Comparison of ENCODE assay signal across 9 cellular contexts in the genomic region with DNA sequence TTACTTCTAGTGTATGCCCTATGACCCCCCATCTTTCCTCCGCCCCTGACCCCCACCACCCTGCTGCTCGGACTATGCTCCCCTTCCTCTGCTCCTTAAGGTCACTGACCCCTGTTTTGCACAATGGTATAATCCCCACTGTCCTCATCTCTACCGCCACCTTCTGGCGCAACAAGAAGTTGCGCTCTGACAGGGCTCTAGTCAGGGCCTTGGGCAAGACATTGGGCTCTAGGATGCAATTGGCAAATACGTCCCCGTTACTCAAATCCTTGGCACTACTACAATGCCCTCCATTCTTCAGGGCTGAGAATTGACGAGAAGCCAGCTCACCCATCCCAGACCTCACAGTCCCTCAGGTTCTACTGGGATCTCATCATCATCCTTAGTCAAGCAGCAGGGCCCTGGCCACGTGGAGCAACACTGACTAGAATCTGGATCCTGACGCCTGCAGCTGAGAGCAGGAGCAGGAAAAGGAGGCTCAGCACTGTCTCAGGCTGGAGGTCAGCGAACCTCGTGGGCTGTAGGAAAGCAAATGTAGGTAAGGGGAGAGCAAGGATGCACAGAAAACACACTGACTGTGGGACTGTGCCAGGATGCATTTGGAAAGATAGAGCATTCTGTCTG. TPM values are rescaled to one million over a fixed set of nuclear protein-coding genes. Genes with fewer than 3 reads are reported as not detected.
A peak's percentile ranks its signal among the peaks of the same experiment; 100 is the strongest.
DNase-seq lines count a peak whose midpoint lies in the region; ATAC-seq and TF ChIP-seq lines count a peak whose summit lies in the region.
"Had no signal": no experiment of that assay in that cellular context is flagged by ENCODE, and none has a peak within 500 bp of the region (broad histone marks: within the 10 kb centered on the region; RNA-seq: fewer than 3 reads in every experiment).

No MANE protein-coding gene starts in this region.

- TF ChIP-seq CTCF in RWPE2 (IDR thresholded peaks at IDR 0.05; ENCODE audit: poor library complexity, severe bottlenecking) (peak; percentile 18), epithelial cell of esophagus (IDR thresholded peaks at IDR 0.05; ENCODE audit: insufficient read depth, low read depth, low read length, missing control alignments) (peak; percentile 72), retinal pigment epithelial cell (conservative IDR thresholded peaks at IDR 0.05; ENCODE audit: low read depth, low read length) (peak; percentile 52)

- no peak overlapping the region for H3K27ac ChIP-seq in RWPE2 (ENCODE audit: poor library complexity, severe bottlenecking)

- DNase-seq in CMK (ENCODE audit: low read depth) = peak; percentile 11
- DNase-seq in RWPE2 (ENCODE audit: low spot score) = no peak
- DNase-seq in epithelial cell of esophagus (ENCODE audit: low read depth) = peak; percentile 46
- DNase-seq in retinal pigment epithelial cell (ENCODE audit: low read depth) = no peak
- DNase-seq in cerebellum (ENCODE audit: low spot score) = no peak
- no peak for DNase-seq in inferior parietal cortex (ENCODE audit: extremely low spot score)

- no peaks in the 10 kb centered on the region for H3K36me3 ChIP-seq in RWPE2 (ENCODE audit: low read depth)

- H3K4me3 ChIP-seq in RWPE2 (ENCODE audit: severe bottlenecking) = no peak overlapping the region
- no peak overlapping the region for H3K4me3 ChIP-seq in epithelial cell of esophagus (ENCODE audit: low read length)
- H3K4me3 ChIP-seq in retinal pigment epithelial cell (ENCODE audit: low read length) = no peak overlapping the region

- ATAC-seq in GM19025 (IDR thresholded peaks at IDR 0.05; ENCODE audit: low read depth, unreplicated experiment) = peak; percentile 62
- ATAC-seq in HG03095 (IDR thresholded peaks at IDR 0.05; ENCODE audit: unreplicated experiment) = peak; percentile 81
- ATAC-seq in RWPE2 (ENCODE audit: low read depth) = no peak

- H3K27me3 ChIP-seq in RWPE2 (ENCODE audit: insufficient read depth, poor library complexity, severe bottlenecking) = no peaks in the 10 kb centered on the region

- H3K4me1 ChIP-seq in RWPE2 (ENCODE audit: insufficient read depth, poor library complexity, severe bottlenecking) = no peaks in the 10 kb centered on the region

- no peaks in the 10 kb centered on the region for H3K9me3 ChIP-seq in RWPE2 (ENCODE audit: severe bottlenecking)

RNA-seq across cellular contexts. Expression of a gene that starts 10.6 kb away (rescaled TPM):
- not detected for total RNA-seq in cerebellum
- total RNA-seq: subcutaneous adipose tissue had no signal

RNA-seq across cellular contexts. Expression of a gene that starts 20.4 kb away (rescaled TPM):
- 9.3 TPM for total RNA-seq in cerebellum

RNA-seq across cellular contexts. Expression of a gene that starts 26.6 kb away (rescaled TPM):
- total RNA-seq in cerebellum = not detected
- total RNA-seq: subcutaneous adipose tissue had no signal

RNA-seq across cellular contexts. Expression of a gene that starts 30.1 kb away (rescaled TPM):
- 0.91 TPM for total RNA-seq in cerebellum

RNA-seq across cellular contexts. Expression of a gene that starts 41.1 kb away (rescaled TPM):
- total RNA-seq in cerebellum = 0.36 TPM
- total RNA-seq: subcutaneous adipose tissue had no signal

Comparison
In these comparisons a context has a peak if more than half of its experiments do, and no peak if none do; other contexts are left out.
1. DNase-seq: peak in CMK (single experiment) and epithelial cell of esophagus (single experiment); none in RWPE2 (single experiment), retinal pigment epithelial cell (single experiment), cerebellum (single experiment) and inferior parietal cortex (single experiment).
2. CTCF ChIP-seq: peak in every context shown above with its lines; median percentile 72 in epithelial cell of esophagus; 52 in retinal pigment epithelial cell; 18 in RWPE2.